ENCODE assay signal across 25 cellular contexts in genomic region chr5:127337876-127338275, GRCh38. TPM values are rescaled to one million over a fixed set of nuclear protein-coding genes. Genes with fewer than 3 reads are reported as not detected.
"Had no signal": no experiment of that assay in that cellular context is flagged by ENCODE, and none has a peak within 500 bp of the region (broad histone marks: within the 10 kb centered on the region; RNA-seq: fewer than 3 reads in every experiment).

No MANE protein-coding gene starts in this region.

- H3K4me1 Mint-ChIP-seq: activated B cell treated with CpG ODN at 0.5 μM for 24 hours; activated CD4-positive, alpha-beta T cell treated with anti-CD3 and anti-CD28 coated beads for 36 hours; activated naive CD8-positive, alpha-beta T cell treated with anti-CD3 and anti-CD28 coated beads, Interleukin-2, amount 10 ng/mL, durations not matched to agents 7 days and 5 days; naive thymus-derived CD8-positive, alpha-beta T cell had no signal

- H3K27ac ChIP-seq: lower lobe of right lung, neural progenitor cell, spleen, tibial nerve had no signal

- H3K4me3 Mint-ChIP-seq: activated B cell treated with CpG ODN at 0.5 μM for 24 hours; activated CD4-positive, alpha-beta T cell treated with anti-CD3 and anti-CD28 coated beads for 36 hours; activated naive CD4-positive, alpha-beta T cell treated with anti-CD3 and anti-CD28 coated beads for 36 hours; activated naive CD8-positive, alpha-beta T cell treated with anti-CD3 and anti-CD28 coated beads, Interleukin-2, amount 10 ng/mL, durations not matched to agents 7 days and 5 days; dendritic cell treated with granulocyte-macrophage colony-stimulating factor and Interleukin-4, amounts not matched to agents 40 ng/mL and 50 ng/mL, for 4 days; naive thymus-derived CD8-positive, alpha-beta T cell; neural progenitor cell had no signal

- DNase-seq: activated B cell treated with CpG ODN at 0.5 μM for 24 hours; activated CD4-positive, alpha-beta T cell treated with anti-CD3 and anti-CD28 coated beads for 36 hours; activated CD4-positive, alpha-beta T cell treated with anti-CD3 and anti-CD28 coated beads, Interleukin-2, amount 50 U/mL, for 4 hours; activated CD8-positive, alpha-beta memory T cell treated with anti-CD3 and anti-CD28 coated beads, Interleukin-2, amount 50 U/mL, for 48 hours; activated naive CD4-positive, alpha-beta T cell treated with anti-CD3 and anti-CD28 coated beads for 36 hours; activated naive CD8-positive, alpha-beta T cell treated with anti-CD3 and anti-CD28 coated beads, Interleukin-2, amount 10 ng/mL, durations not matched to agents 7 days and 5 days; activated T-cell treated with anti-CD3 and anti-CD28 coated beads, Interleukin-2, amount 50 U/mL, for 48 hours; amniotic stem cell; effector CD8-positive, alpha-beta T cell; erythroblast; kidney; lower lobe of right lung; naive thymus-derived CD8-positive, alpha-beta T cell; retina; spleen; stimulated activated CD4-positive, alpha-beta T cell treated with anti-CD3 and anti-CD28 coated beads, Interleukin-4, amount 100 ng/mL, for 1 hour; stimulated activated naive CD8-positive, alpha-beta T cell treated with anti-CD3 and anti-CD28 coated beads, Interleukin-15, Interleukin-2, amounts not matched to agents 100 U/mL and 50 U/mL, for 24 hours; T-helper 9 cell had no signal

- H3K9me3 Mint-ChIP-seq: activated B cell treated with CpG ODN at 0.5 μM for 24 hours; activated naive CD4-positive, alpha-beta T cell treated with anti-CD3 and anti-CD28 coated beads for 36 hours; activated naive CD8-positive, alpha-beta T cell treated with anti-CD3 and anti-CD28 coated beads, Interleukin-2, amount 10 ng/mL, durations not matched to agents 7 days and 5 days; dendritic cell treated with granulocyte-macrophage colony-stimulating factor and Interleukin-4, amounts not matched to agents 40 ng/mL and 50 ng/mL, for 4 days; naive thymus-derived CD8-positive, alpha-beta T cell; neural progenitor cell had no signal

- H3K9me3 ChIP-seq: lower lobe of right lung, spleen, tibial nerve had no signal

- H3K9ac ChIP-seq: neural progenitor cell had no signal

- H3K27me3 ChIP-seq: neural progenitor cell, spleen, tibial nerve had no signal

- H3K4me1 ChIP-seq: lower lobe of right lung, spleen, tibial nerve had no signal

- H3K36me3 ChIP-seq: lower lobe of right lung, neural progenitor cell, spleen, tibial nerve had no signal

- H3K27ac Mint-ChIP-seq: activated B cell treated with CpG ODN at 0.5 μM for 24 hours; activated CD4-positive, alpha-beta T cell treated with anti-CD3 and anti-CD28 coated beads for 36 hours; activated naive CD4-positive, alpha-beta T cell treated with anti-CD3 and anti-CD28 coated beads for 36 hours; activated naive CD8-positive, alpha-beta T cell treated with anti-CD3 and anti-CD28 coated beads, Interleukin-2, amount 10 ng/mL, durations not matched to agents 7 days and 5 days; dendritic cell treated with granulocyte-macrophage colony-stimulating factor and Interleukin-4, amounts not matched to agents 40 ng/mL and 50 ng/mL, for 4 days; naive thymus-derived CD8-positive, alpha-beta T cell; progenitor cell of endocrine pancreas had no signal

- H3K4me3 ChIP-seq: lower lobe of right lung, neural progenitor cell, spleen, tibial nerve had no signal

- H2AFZ ChIP-seq: neural progenitor cell had no signal

- H3K4me2 ChIP-seq: neural progenitor cell had no signal

- H3K36me3 Mint-ChIP-seq: activated naive CD8-positive, alpha-beta T cell treated with anti-CD3 and anti-CD28 coated beads, Interleukin-2, amount 10 ng/mL, durations not matched to agents 7 days and 5 days; naive thymus-derived CD8-positive, alpha-beta T cell had no signal

- H3K27me3 Mint-ChIP-seq: dendritic cell treated with granulocyte-macrophage colony-stimulating factor and Interleukin-4, amounts not matched to agents 40 ng/mL and 50 ng/mL, for 4 days; progenitor cell of endocrine pancreas had no signal

- ATAC-seq: activated CD4-positive, alpha-beta T cell treated with anti-CD3 and anti-CD28 coated beads for 36 hours; left lobe of liver; lower lobe of right lung; naive thymus-derived CD8-positive, alpha-beta T cell; stimulated activated naive CD8-positive, alpha-beta T cell treated with anti-CD3 and anti-CD28 coated beads, Interleukin-15, Interleukin-2, amounts not matched to agents 100 U/mL and 50 U/mL, for 24 hours had no signal

RNA-seq across cellular contexts. Expression of gene MEGF10, which starts 47.3 kb away (rescaled TPM):
- total RNA-seq: activated B cell treated with CpG ODN at 0.5 μM for 24 hours; activated CD4-positive, alpha-beta T cell treated with anti-CD3 and anti-CD28 coated beads for 36 hours; activated CD8-positive, alpha-beta memory T cell treated with anti-CD3 and anti-CD28 coated beads for 36 hours; activated naive CD4-positive, alpha-beta T cell treated with anti-CD3 and anti-CD28 coated beads for 36 hours; activated naive CD8-positive, alpha-beta T cell treated with anti-CD3 and anti-CD28 coated beads, Interleukin-2, amount 10 ng/mL, durations not matched to agents 7 days and 5 days; T-helper 1 cell treated with Interleukin-12 subunit alpha and Interleukin-12 subunit beta and Interleukin-4 antibody, amounts not matched to agents 30 ng/mL and 1 ng/mL, for 36 hours had no signal
- polyA plus RNA-seq: naive thymus-derived CD8-positive, alpha-beta T cell had no signal
